In genomic region chr5:84274585-84275468, GRCh38 we compare ENCODE assay signal across 8 cellular contexts.
DNase-seq lines count a peak whose midpoint lies in the region; ATAC-seq, FAIRE-seq and TF ChIP-seq lines count a peak whose summit lies in the region.

No MANE protein-coding gene starts in this region.

- H4K20me1 ChIP-seq in keratinocyte (ENCODE audit: control insufficient read depth, extremely low read depth, insufficient read depth, low read length): no peaks in the 10 kb centered on the region

- no peaks in the 10 kb centered on the region for H3K4me1 ChIP-seq in keratinocyte (ENCODE audit: control insufficient read depth, extremely low read depth, insufficient read depth, low read length)

- no peak overlapping the region for H3K4me2 ChIP-seq in keratinocyte (ENCODE audit: control insufficient read depth, extremely low read depth, insufficient read depth, low read depth, low read length)

- no peak overlapping the region for H3K4me3 ChIP-seq in keratinocyte (ENCODE audit: control insufficient read depth in 2 of 3, extremely low read depth in 1 of 3, insufficient read depth in 2 of 3, low read depth in 1 of 3, low read length in 3 of 3)

- H3K79me2 ChIP-seq in keratinocyte (ENCODE audit: control insufficient read depth, insufficient read depth, low read length): no peaks in the 10 kb centered on the region

- FAIRE-seq in TTC549 (lab: Jason Lieb, UNC) (peak; percentile 15), keratinocyte (lab: Jason Lieb, UNC) (no peak)

- no peaks in the 10 kb centered on the region for H3K36me3 ChIP-seq in keratinocyte (ENCODE audit: control insufficient read depth in 2 of 2, extremely low read depth in 1 of 2, insufficient read depth in 2 of 2, low read length in 2 of 2)

- no peaks in the 10 kb centered on the region for H3K27me3 Mint-ChIP-seq in T-helper 2 cell treated with Interferon-gamma antibody and Interleukin-4, amounts not matched to agents 5 μg/mL and 100 μg/mL, for 36 hours (ENCODE audit: low read depth)

- peaks cover 3% of the 10 kb centered on the region for H3K27me3 ChIP-seq in keratinocyte (ENCODE audit: control insufficient read depth, extremely low read depth, insufficient read depth, low read length)

- no peak overlapping the region for H3K4me3 Mint-ChIP-seq in T-helper 2 cell treated with Interferon-gamma antibody and Interleukin-4, amounts not matched to agents 5 μg/mL and 100 μg/mL, for 36 hours

- peak; percentile 46 to 52 (median 49) for TF ChIP-seq CTCF in keratinocyte (optimal IDR thresholded peaks at IDR 0.05 in 1 of 3, IDR thresholded peaks at IDR 0.05 in 1 of 3, conservative IDR thresholded peaks at IDR 0.05 in 1 of 3; ENCODE audit: extremely low read depth in 1 of 3, insufficient read depth in 2 of 3, low read length in 3 of 3)

- H3K9ac ChIP-seq in keratinocyte (ENCODE audit: control insufficient read depth, extremely low read depth, insufficient read depth, low read length): no peak overlapping the region

- H3K9me3 ChIP-seq in keratinocyte (ENCODE audit: control insufficient read depth, low read depth, low read length): no peaks in the 10 kb centered on the region

- dilution Hi-C loops in keratinocyte (cut with MboI; ENCODE audit: extremely low pct_ligation_motif_present, low sequenced_read_pairs): no loop called here

- H3K27ac ChIP-seq in keratinocyte (ENCODE audit: control insufficient read depth, insufficient read depth, low read length): no peak overlapping the region

- peak; percentile 8 for DNase-seq in NCI-H345 (lab: John Stamatoyannopoulos, UW)
- DNase-seq in NCI-H345 treated with DMSO at 0.1 percent for 48 hours (lab: John Stamatoyannopoulos, UW; ENCODE audit: unreplicated experiment): no peak
- no peak for DNase-seq in keratinocyte (ENCODE audit: low read depth, low spot score)
- no peak for DNase-seq in occipital lobe (lab: John Stamatoyannopoulos, UW)
- no peak for DNase-seq in T-helper 2 cell treated with Interferon-gamma antibody and Interleukin-4, amounts not matched to agents 5 μg/mL and 100 μg/mL, for 36 hours (ENCODE audit: low spot score)

- H3K9me1 ChIP-seq in keratinocyte (ENCODE audit: control insufficient read depth, extremely low read depth, insufficient read depth, low read length): no peaks in the 10 kb centered on the region

- H2AFZ ChIP-seq in keratinocyte (ENCODE audit: control insufficient read depth, low read length): no peak overlapping the region

- H3K9me3 Mint-ChIP-seq in T-helper 2 cell treated with Interferon-gamma antibody and Interleukin-4, amounts not matched to agents 5 μg/mL and 100 μg/mL, for 36 hours: no peaks in the 10 kb centered on the region

- H3K36me3 Mint-ChIP-seq in T-helper 2 cell treated with Interferon-gamma antibody and Interleukin-4, amounts not matched to agents 5 μg/mL and 100 μg/mL, for 36 hours (ENCODE audit: low read depth): no peaks in the 10 kb centered on the region

- no peak overlapping the region for H3K27ac Mint-ChIP-seq in T-helper 2 cell treated with Interferon-gamma antibody and Interleukin-4, amounts not matched to agents 5 μg/mL and 100 μg/mL, for 36 hours

- ATAC-seq in HG03521 (IDR thresholded peaks at IDR 0.05; ENCODE audit: unreplicated experiment): peak; percentile 51
- no peak for ATAC-seq in GM21576 (IDR thresholded peaks at IDR 0.05; ENCODE audit: unreplicated experiment)

- no peaks in the 10 kb centered on the region for H3K4me1 Mint-ChIP-seq in T-helper 2 cell treated with Interferon-gamma antibody and Interleukin-4, amounts not matched to agents 5 μg/mL and 100 μg/mL, for 36 hours (ENCODE audit: low read depth)
